14 cellular contexts compared by ENCODE assay signal in genomic region chr14:20622816-20623291, GRCh38. TPM values are rescaled to one million over a fixed set of nuclear protein-coding genes. Genes with fewer than 3 reads are reported as not detected.
DNase-seq lines count a peak whose midpoint lies in the region; ATAC-seq and TF ChIP-seq lines count a peak whose summit lies in the region.
"Had no signal": no experiment of that assay in that cellular context is flagged by ENCODE, and none has a peak within 500 bp of the region (broad histone marks: within the 10 kb centered on the region; RNA-seq: fewer than 3 reads in every experiment).

No MANE protein-coding gene starts in this region.

- intact Hi-C loops in left ventricle myocardium inferior (cut with micrococcal nuclease) (no loop called here), left ventricle myocardium superior (cut with micrococcal nuclease) (no loop called here), upper lobe of right lung (cut with DNase I) (no loop called here)
- intact Hi-C loops in activated T-helper 1 cell treated with anti-CD3 and anti-CD28 coated beads, Interleukin-12 subunit alpha, Interleukin-12 subunit beta, Interleukin-2, Interleukin-4 antibody, amounts not matched to agents 30 ng/mL and 10 ng/mL and 1 ng/mL, durations not matched to agents 14 hours and 24 hours and 36 hours (cut with micrococcal nuclease): no loop called here

- peak overlapping the region; percentile 50 for H3K27ac Mint-ChIP-seq in activated T-helper 1 cell treated with anti-CD3 and anti-CD28 coated beads, Interleukin-12 subunit alpha, Interleukin-12 subunit beta, Interleukin-2, Interleukin-4 antibody, amounts not matched to agents 30 ng/mL and 10 ng/mL and 1 ng/mL, durations not matched to agents 14 hours and 24 hours and 36 hours
- H3K27ac Mint-ChIP-seq in immature natural killer cell: peak overlapping the region in 1 of 6 donors; percentile 32

- H3K4me3 Mint-ChIP-seq in activated T-helper 1 cell treated with anti-CD3 and anti-CD28 coated beads, Interleukin-12 subunit alpha, Interleukin-12 subunit beta, Interleukin-2, Interleukin-4 antibody, amounts not matched to agents 30 ng/mL and 10 ng/mL and 1 ng/mL, durations not matched to agents 14 hours and 24 hours and 36 hours: peak overlapping the region; percentile 44
- peak overlapping the region; percentile 58 to 76 (median 64) for H3K4me3 Mint-ChIP-seq in immature natural killer cell

- no peaks in the 10 kb centered on the region for H3K36me3 ChIP-seq in left ventricle myocardium inferior
- H3K36me3 ChIP-seq in upper lobe of right lung: no peaks in the 10 kb centered on the region

- H3K4me3 ChIP-seq in left ventricle myocardium inferior: peak overlapping the region; percentile 24
- no peak overlapping the region for H3K4me3 ChIP-seq in upper lobe of right lung

- H3K4me1 ChIP-seq in left ventricle myocardium inferior: peaks cover 28% of the 10 kb centered on the region
- H3K4me1 ChIP-seq in upper lobe of right lung: peaks cover 14% of the 10 kb centered on the region

- H3K27me3 ChIP-seq in left ventricle myocardium inferior (ENCODE audit: low read depth) (no peaks in the 10 kb centered on the region), upper lobe of right lung (peaks cover 16% of the 10 kb centered on the region)

- peaks cover 37% of the 10 kb centered on the region for H3K27me3 Mint-ChIP-seq in activated T-helper 1 cell treated with anti-CD3 and anti-CD28 coated beads, Interleukin-12 subunit alpha, Interleukin-12 subunit beta, Interleukin-2, Interleukin-4 antibody, amounts not matched to agents 30 ng/mL and 10 ng/mL and 1 ng/mL, durations not matched to agents 14 hours and 24 hours and 36 hours (ENCODE audit: insufficient read depth)
- peaks cover 14 to 36% (median 28%) of the 10 kb centered on the region in 3 donors for H3K27me3 Mint-ChIP-seq in immature natural killer cell (ENCODE audit: low read depth in 3 of 3)

- ATAC-seq in left ventricle myocardium superior (no peak), upper lobe of right lung (no peak), GM21447 (IDR thresholded peaks at IDR 0.05; ENCODE audit: unreplicated experiment) (no peak)

- DNase-seq in left ventricle myocardium inferior (no peak), left ventricle myocardium superior (no peak), immature natural killer cell (no peak), upper lobe of right lung (peak; percentile 50), HCEC 1CT (no peak), NCI-H1092 (lab: John Stamatoyannopoulos, UW) (no peak)
- no peak for DNase-seq in activated T-helper 1 cell treated with anti-CD3 and anti-CD28 coated beads, Interleukin-12 subunit alpha, Interleukin-12 subunit beta, Interleukin-2, Interleukin-4 antibody, amounts not matched to agents 30 ng/mL and 10 ng/mL and 1 ng/mL, durations not matched to agents 14 hours and 24 hours and 36 hours (ENCODE audit: low spot score)
- DNase-seq: activated effector memory CD4-positive, alpha-beta T cell treated with Interleukin-2 at 50 U/mL for 16 hours; hippocampal formation; NCI-H1694; nucleus accumbens had no signal

- peaks cover 6% of the 10 kb centered on the region for H3K9me3 ChIP-seq in left ventricle myocardium inferior (replicated peaks)
- no peaks in the 10 kb centered on the region for H3K9me3 ChIP-seq in upper lobe of right lung

- H3K4me1 Mint-ChIP-seq in activated T-helper 1 cell treated with anti-CD3 and anti-CD28 coated beads, Interleukin-12 subunit alpha, Interleukin-12 subunit beta, Interleukin-2, Interleukin-4 antibody, amounts not matched to agents 30 ng/mL and 10 ng/mL and 1 ng/mL, durations not matched to agents 14 hours and 24 hours and 36 hours (ENCODE audit: low read depth): peaks cover 68% of the 10 kb centered on the region
- peaks cover 36 to 78% of the 10 kb centered on the region in 2 donors for H3K4me1 Mint-ChIP-seq in immature natural killer cell

- TF ChIP-seq CTCF in left ventricle myocardium inferior (IDR thresholded peaks at IDR 0.05; ENCODE audit: borderline replicate concordance): no peak
- TF ChIP-seq CTCF in upper lobe of right lung (IDR thresholded peaks at IDR 0.05): no peak

- H3K27ac ChIP-seq in left ventricle myocardium inferior (replicated peaks) (no peak overlapping the region), upper lobe of right lung (no peak overlapping the region)
- H3K27ac ChIP-seq: C4-2B had no signal

- H3K9me3 Mint-ChIP-seq in activated T-helper 1 cell treated with anti-CD3 and anti-CD28 coated beads, Interleukin-12 subunit alpha, Interleukin-12 subunit beta, Interleukin-2, Interleukin-4 antibody, amounts not matched to agents 30 ng/mL and 10 ng/mL and 1 ng/mL, durations not matched to agents 14 hours and 24 hours and 36 hours: no peaks in the 10 kb centered on the region
- peaks cover 0 to 4% (median 0%) of the 10 kb centered on the region in 6 donors for H3K9me3 Mint-ChIP-seq in immature natural killer cell

- H3K36me3 Mint-ChIP-seq in activated T-helper 1 cell treated with anti-CD3 and anti-CD28 coated beads, Interleukin-12 subunit alpha, Interleukin-12 subunit beta, Interleukin-2, Interleukin-4 antibody, amounts not matched to agents 30 ng/mL and 10 ng/mL and 1 ng/mL, durations not matched to agents 14 hours and 24 hours and 36 hours (ENCODE audit: low read depth): peaks cover 7% of the 10 kb centered on the region
- no peaks in the 10 kb centered on the region for H3K36me3 Mint-ChIP-seq in immature natural killer cell

RNA-seq across cellular contexts. Expression of gene OR6S1, which starts 18.6 kb away (rescaled TPM):
- not detected for total RNA-seq in left ventricle myocardium inferior
- not detected for total RNA-seq in left ventricle myocardium superior
- total RNA-seq in activated T-helper 1 cell treated with anti-CD3 and anti-CD28 coated beads, Interleukin-12 subunit alpha, Interleukin-12 subunit beta, Interleukin-2, Interleukin-4 antibody, amounts not matched to agents 30 ng/mL and 10 ng/mL and 1 ng/mL, durations not matched to agents 14 hours and 24 hours and 36 hours: not detected in 2 replicates
- polyA plus RNA-seq in immature natural killer cell: not detected
- total RNA-seq in upper lobe of right lung: not detected
- total RNA-seq: T-helper 2 cell treated with Interferon-gamma antibody and Interleukin-4, amounts not matched to agents 100 ng/mL and 5 ng/mL, for 36 hours had no signal

RNA-seq across cellular contexts. Expression of gene RNASE12, which starts 31.7 kb away (rescaled TPM):
- total RNA-seq in left ventricle myocardium inferior (not detected), left ventricle myocardium superior (not detected), upper lobe of right lung (not detected)
- not detected in 2 replicates for total RNA-seq in activated T-helper 1 cell treated with anti-CD3 and anti-CD28 coated beads, Interleukin-12 subunit alpha, Interleukin-12 subunit beta, Interleukin-2, Interleukin-4 antibody, amounts not matched to agents 30 ng/mL and 10 ng/mL and 1 ng/mL, durations not matched to agents 14 hours and 24 hours and 36 hours
- polyA plus RNA-seq in immature natural killer cell: not detected
- total RNA-seq: T-helper 2 cell treated with Interferon-gamma antibody and Interleukin-4, amounts not matched to agents 100 ng/mL and 5 ng/mL, for 36 hours had no signal

RNA-seq across cellular contexts. Expression of gene RNASE11, which starts 35.1 kb away (rescaled TPM):
- total RNA-seq in left ventricle myocardium inferior (not detected), left ventricle myocardium superior (not detected), upper lobe of right lung (not detected)
- not detected in 2 replicates for total RNA-seq in activated T-helper 1 cell treated with anti-CD3 and anti-CD28 coated beads, Interleukin-12 subunit alpha, Interleukin-12 subunit beta, Interleukin-2, Interleukin-4 antibody, amounts not matched to agents 30 ng/mL and 10 ng/mL and 1 ng/mL, durations not matched to agents 14 hours and 24 hours and 36 hours
- polyA plus RNA-seq in immature natural killer cell: not detected
- total RNA-seq: T-helper 2 cell treated with Interferon-gamma antibody and Interleukin-4, amounts not matched to agents 100 ng/mL and 5 ng/mL, for 36 hours had no signal
